ENCODE assay signal across 18 cellular contexts in genomic region chr9:136760424-136760823, GRCh38. TPM values are rescaled to one million over a fixed set of nuclear protein-coding genes. Genes with fewer than 3 reads are reported as not detected.
DNase-seq lines count a peak whose midpoint lies in the region; ATAC-seq and TF ChIP-seq lines count a peak whose summit lies in the region.
"Had no signal": no experiment of that assay in that cellular context is flagged by ENCODE, and none has a peak within 500 bp of the region (broad histone marks: within the 10 kb centered on the region; RNA-seq: fewer than 3 reads in every experiment).

No MANE protein-coding gene starts in this region.

- ATAC-seq in HCT116 (peak; percentile 0; the same call in 1 of the 2 replicates), GM21576 (IDR thresholded peaks at IDR 0.05; ENCODE audit: unreplicated experiment) (no peak)
- ATAC-seq: activated CD8-positive, alpha-beta memory T cell treated with anti-CD3 and anti-CD28 coated beads, Interleukin-2, amount 10 ng/mL, durations not matched to agents 7 days and 5 days; activated naive CD8-positive, alpha-beta T cell treated with anti-CD3 and anti-CD28 coated beads, Interleukin-2, amount 50 U/mL, for 24 hours had no signal

- H3K4me2 ChIP-seq in HCT116 (ENCODE audit: low read length) = peak overlapping the region; percentile 58; the same call in 1 of the 2 replicates

- H3K27ac ChIP-seq in HCT116 (ENCODE audit: low read depth, low read length) = no peak overlapping the region
- H3K27ac ChIP-seq: HL-60, left lung, neutrophil, stomach had no signal

- H3K27me3 ChIP-seq in HCT116 (ENCODE audit: insufficient read depth, low read length) = no peaks in the 10 kb centered on the region

- no peak for TF ChIP-seq POLR2A in HCT116 (IDR thresholded peaks at IDR 0.05; ENCODE audit: borderline replicate concordance, extremely low read depth, insufficient read depth, insufficient read length)

- RAD21 ChIA-PET in HCT116 (lab: Charles Lee; ENCODE audit: low non-redundant PET in 1 of 2, low total read pairs in 2 of 2, uncharacterized antibody in 2 of 2, unreplicated experiment in 2 of 2) = no interaction called here

- POLR2A ChIA-PET in HCT116 (lab: Charles Lee) = no interaction called here

- no peaks in the 10 kb centered on the region for H3K9me2 ChIP-seq in HCT116 (ENCODE audit: insufficient read depth)

- peaks cover 0 to 7% of the 10 kb centered on the region in 2 experiments; a peak in 2 of 4 replicates for H3K9me3 ChIP-seq in HCT116 (ENCODE audit: control insufficient read depth in 1 of 2, insufficient read depth in 1 of 2, low read depth in 1 of 2, low read length in 2 of 2)
- H3K9me3 ChIP-seq: neutrophil had no signal

- H3K36me3 ChIP-seq in HCT116 (ENCODE audit: control insufficient read depth in 1 of 2, insufficient read depth in 2 of 2, low read length in 2 of 2) = no peaks in the 10 kb centered on the region
- H3K36me3 ChIP-seq: left lung, neutrophil, stomach had no signal

- H3K4me3 ChIP-seq in HCT116 (replicated peaks in 1 of 2; ENCODE audit: low read depth in 1 of 2, low read length in 2 of 2) = no peak overlapping the region
- H3K4me3 ChIP-seq: left lung, stomach had no signal

- no peak for DNase-seq in HCT116 (ENCODE audit: low read depth, low spot score)
- peak; percentile 11 for DNase-seq in iPS-NIHi7 (ENCODE audit: extremely low spot score)
- DNase-seq in posterior vena cava (ENCODE audit: low spot score) = peak; percentile 67
- DNase-seq in KG1 (lab: John Stamatoyannopoulos, UW) = no peak
- DNase-seq in 8988T = no peak
- DNase-seq: activated CD8-positive, alpha-beta memory T cell treated with anti-CD3 and anti-CD28 coated beads, Interleukin-2, amount 10 ng/mL, durations not matched to agents 7 days and 5 days; DMS79 treated with DMSO at 0.1 percent for 48 hours; stimulated activated CD4-positive, alpha-beta T cell treated with anti-CD3 and anti-CD28 coated beads, Interleukin-4, amount 100 ng/mL, for 24 hours had no signal

- no TSS peak for BruUV-seq in HCT116 (replicated peaks; lab: Mats Ljungman, UMichigan)

- intact Hi-C loops in HCT116 (cut with micrococcal nuclease) (no loop called here), posterior vena cava (cut with DNase I) (loop anchor here in 1 of 2 donors (10.0 kb wide), 1 partner anchor 586 kb away; no protein-coding TSS in a partner anchor)

- H3K9ac ChIP-seq in HCT116 (ENCODE audit: low read length) = no peak overlapping the region

- H4K20me1 ChIP-seq in HCT116 (ENCODE audit: insufficient read depth) = no peaks in the 10 kb centered on the region

- CTCF ChIA-PET in HCT116 (lab: Charles Lee) = no interaction called here

- H3K4me1 ChIP-seq in HCT116 (ENCODE audit: control insufficient read depth in 1 of 2, insufficient read depth in 2 of 2, low read length in 2 of 2) = peaks cover 13 to 25% of the 10 kb centered on the region in 2 experiments; a peak in 3 of 4 replicates
- H3K4me1 ChIP-seq: left lung had no signal

- TF ChIP-seq RAD21 in HCT116 (IDR thresholded peaks at IDR 0.05; ENCODE audit: low read depth) = no peak

- H2AFZ ChIP-seq in HCT116 (ENCODE audit: low read depth, low read length, poor library complexity, severe bottlenecking) = peak overlapping the region; percentile 82

- TF ChIP-seq CTCF in HCT116 (IDR thresholded peaks at IDR 0.05 in 2 of 3, conservative IDR thresholded peaks at IDR 0.05 in 1 of 3; ENCODE audit: borderline replicate concordance in 1 of 3, insufficient read depth in 1 of 3, low read depth in 2 of 3, low read length in 2 of 3) = no peak

- no peaks in the 10 kb centered on the region for H3K79me2 ChIP-seq in HCT116 (ENCODE audit: insufficient read depth, low read length)

TF ChIP-seq in HCT116, 20 proteins besides CTCF, POLR2A, EP300 and RAD21:
- TF ChIP-seq CBX3 (IDR thresholded peaks at IDR 0.05; ENCODE audit: low read depth) (no peak), FOSL1 (IDR thresholded peaks at IDR 0.05; ENCODE audit: low read depth) (no peak), ZNF274 (IDR thresholded peaks at IDR 0.05; ENCODE audit: low read depth, low read length) (no peak), EZH2phosphoT487 (IDR thresholded peaks at IDR 0.05; ENCODE audit: borderline replicate concordance) (no peak), EZH2 (IDR thresholded peaks at IDR 0.05) (no peak)

RNA-seq across cellular contexts. Expression of gene LCN8, which starts 2.4 kb away (rescaled TPM):
- total RNA-seq in HCT116 (2021; ENCODE audit: unreplicated experiment) (not detected), posterior vena cava (not detected)
- not detected in 2 replicates for polyA plus RNA-seq in HCT116 (2012)
- total RNA-seq: activated CD8-positive, alpha-beta memory T cell treated with anti-CD3 and anti-CD28 coated beads, Interleukin-2, amount 10 ng/mL, durations not matched to agents 7 days and 5 days; activated T-helper 1 cell treated with anti-CD3 and anti-CD28 coated beads, Interleukin-12 subunit alpha, Interleukin-12 subunit beta, Interleukin-2, Interleukin-4 antibody, amounts not matched to agents 30 ng/mL and 10 ng/mL and 1 ng/mL, durations not matched to agents 14 hours and 24 hours and 36 hours; IMR-90; left lung; renal cortical epithelial cell; stomach; ureter had no signal
- polyA plus RNA-seq: IMR-90, stomach had no signal

RNA-seq across cellular contexts. Expression of gene LCN15, which starts 3.9 kb away (rescaled TPM):
- total RNA-seq in HCT116 (2021; ENCODE audit: unreplicated experiment) (0.76 TPM), posterior vena cava (not detected)
- polyA plus RNA-seq in HCT116 (2012) = 0.07 and 0.08 TPM in 2 replicates
- total RNA-seq: activated CD8-positive, alpha-beta memory T cell treated with anti-CD3 and anti-CD28 coated beads, Interleukin-2, amount 10 ng/mL, durations not matched to agents 7 days and 5 days; activated T-helper 1 cell treated with anti-CD3 and anti-CD28 coated beads, Interleukin-12 subunit alpha, Interleukin-12 subunit beta, Interleukin-2, Interleukin-4 antibody, amounts not matched to agents 30 ng/mL and 10 ng/mL and 1 ng/mL, durations not matched to agents 14 hours and 24 hours and 36 hours; IMR-90; left lung; renal cortical epithelial cell; stomach; ureter had no signal
- polyA plus RNA-seq: IMR-90, stomach had no signal

RNA-seq across cellular contexts. Expression of gene LCN6, which starts 12.1 kb away (rescaled TPM):
- total RNA-seq in HCT116 (2021; ENCODE audit: unreplicated experiment) (not detected), posterior vena cava (10 to 100 TPM; 22.8 to 36.9 TPM)
- polyA plus RNA-seq in HCT116 (2012) = not detected in 2 replicates
- total RNA-seq: activated CD8-positive, alpha-beta memory T cell treated with anti-CD3 and anti-CD28 coated beads, Interleukin-2, amount 10 ng/mL, durations not matched to agents 7 days and 5 days; activated T-helper 1 cell treated with anti-CD3 and anti-CD28 coated beads, Interleukin-12 subunit alpha, Interleukin-12 subunit beta, Interleukin-2, Interleukin-4 antibody, amounts not matched to agents 30 ng/mL and 10 ng/mL and 1 ng/mL, durations not matched to agents 14 hours and 24 hours and 36 hours; IMR-90; renal cortical epithelial cell had no signal
- polyA plus RNA-seq: IMR-90 had no signal

RNA-seq across cellular contexts. Expression of gene LCN10, which starts 17.7 kb away (rescaled TPM):
- total RNA-seq in HCT116 (2021; ENCODE audit: unreplicated experiment) (not detected), posterior vena cava (10 to 100 TPM in 1 of 2 donors, 1 to 10 TPM in 1; 9.2 to 10.0 TPM)
- 0.07 TPM in 1 of 2 replicates, not detected in the other for polyA plus RNA-seq in HCT116 (2012)
- total RNA-seq: IMR-90, renal cortical epithelial cell had no signal
- polyA plus RNA-seq: IMR-90 had no signal

RNA-seq across cellular contexts. Expression of gene TMEM141, which starts 30.7 kb away (rescaled TPM):
- total RNA-seq in HCT116 (2021; ENCODE audit: unreplicated experiment) (73.6 TPM), posterior vena cava (10 to 100 TPM; 28.1 to 33.9 TPM)
- 85.5 and 93.7 TPM in 2 replicates for polyA plus RNA-seq in HCT116 (2012)

Comparison
In these comparisons a context has a peak if more than half of its experiments do, and no peak if none do; other contexts are left out.
1. DNase-seq: peak in iPS-NIHi7 (single experiment) and posterior vena cava (single experiment); none in HCT116 (single experiment), KG1 (single experiment) and 8988T (single experiment).
2. RNA of gene LCN6, which starts 12.1 kb away (total RNA-seq): 22.8 to 36.9 TPM in posterior vena cava; not detected in HCT116 (single experiment); every median in the first group is over 10 times any median in the second.